In genomic region chr16:8866884-8867482, GRCh38 we compare ENCODE assay signal across 8 cellular contexts. TPM values are rescaled to one million over a fixed set of nuclear protein-coding genes. Genes with fewer than 3 reads are reported as not detected.
DNase-seq lines count a peak whose midpoint lies in the region; ATAC-seq and TF ChIP-seq lines count a peak whose summit lies in the region.

No MANE protein-coding gene starts in this region.

- H3K27me3 ChIP-seq in SU-DHL-6 (ENCODE audit: low read length) (no peaks in the 10 kb centered on the region), gastrocnemius medialis (peaks cover 32 to 37% (median 34%) of the 10 kb centered on the region in 3 donors)

- no peak overlapping the region for H2AFZ ChIP-seq in SU-DHL-6 (ENCODE audit: low read depth, low read length, severe bottlenecking)

- peaks cover 9% of the 10 kb centered on the region; the same call in 1 of the 2 replicates for H3F3A ChIP-seq in SU-DHL-6 (ENCODE audit: insufficient read depth)

- H3K36me3 ChIP-seq in SU-DHL-6 (ENCODE audit: low read length) (no peaks in the 10 kb centered on the region), gastrocnemius medialis (no peaks in the 10 kb centered on the region)

- H3K4me2 ChIP-seq in SU-DHL-6 (ENCODE audit: low read depth, low read length, poor library complexity, severe bottlenecking) = peak overlapping the region; percentile 78

- peaks cover 33 to 39% of the 10 kb centered on the region in 2 donors for H3K4me1 ChIP-seq in gastrocnemius medialis

- H3K9ac ChIP-seq in SU-DHL-6 (ENCODE audit: low read length) = peak overlapping the region; percentile 90

- peaks cover 61% of the 10 kb centered on the region for H3K79me2 ChIP-seq in SU-DHL-6 (ENCODE audit: insufficient read depth, low read length)

- peak overlapping the region; percentile 57 for H3K4me3 ChIP-seq in GM12875 (ENCODE audit: low read depth, low read length)
- H3K4me3 ChIP-seq in SU-DHL-6 (ENCODE audit: insufficient read depth, low read length, poor library complexity, severe bottlenecking) = peak overlapping the region; percentile 82
- H3K4me3 ChIP-seq in fibroblast of the aortic adventitia (ENCODE audit: low read depth, low read length) = peak overlapping the region; percentile 72
- peak overlapping the region; percentile 68 to 94 (median 78) for H3K4me3 ChIP-seq in gastrocnemius medialis

- H3K9me3 ChIP-seq in SU-DHL-6 (ENCODE audit: insufficient read depth, low read length) (no peaks in the 10 kb centered on the region), gastrocnemius medialis (no peaks in the 10 kb centered on the region)

- ATAC-seq in gastrocnemius medialis = no peak
- no peak for ATAC-seq in HG03342 (IDR thresholded peaks at IDR 0.05; ENCODE audit: unreplicated experiment)
- no peak for ATAC-seq in omental fat pad (ENCODE audit: low FRiP score)
- ATAC-seq in HG03097 (IDR thresholded peaks at IDR 0.05; ENCODE audit: low FRiP score, unreplicated experiment) = no peak

- no peak for TF ChIP-seq POLR2A in gastrocnemius medialis (IDR thresholded peaks at IDR 0.05)

- in situ Hi-C loops in gastrocnemius medialis (cut with MboI; ENCODE audit: low sequenced_read_pairs in 4 of 4) = no loop called here

- peak overlapping the region; percentile 84 for H3K27ac ChIP-seq in SU-DHL-6 (ENCODE audit: low read depth, low read length)
- H3K27ac ChIP-seq in gastrocnemius medialis = peak overlapping the region; percentile 69 to 80 (median 76)

- H3K9me2 ChIP-seq in SU-DHL-6 (replicated peaks; ENCODE audit: insufficient read depth, low read length) = no peaks in the 10 kb centered on the region

- H4K20me1 ChIP-seq in SU-DHL-6 (ENCODE audit: low read depth, low read length) = peaks cover 8% of the 10 kb centered on the region; the same call in 1 of the 2 replicates

- no peak for DNase-seq in fibroblast of the aortic adventitia (ENCODE audit: low read depth)
- DNase-seq in gastrocnemius medialis = no peak
- no peak for DNase-seq in omental fat pad (ENCODE audit: low spot score)
- DNase-seq in GDM1 (lab: John Stamatoyannopoulos, UW) = no peak

- TF ChIP-seq CTCF in GM12875 (IDR thresholded peaks at IDR 0.05; ENCODE audit: borderline replicate concordance, insufficient read depth, low read depth, low read length) (no peak), SU-DHL-6 (IDR thresholded peaks at IDR 0.05; ENCODE audit: insufficient read depth, low read length, poor library complexity, severe bottlenecking) (no peak), fibroblast of the aortic adventitia (IDR thresholded peaks at IDR 0.05; ENCODE audit: insufficient read depth, low read length) (no peak), gastrocnemius medialis (IDR thresholded peaks at IDR 0.05 in 4 of 5, conservative IDR thresholded peaks at IDR 0.05 in 1 of 5) (no peak), omental fat pad (IDR thresholded peaks at IDR 0.05) (no peak)

- intact Hi-C loops in gastrocnemius medialis (cut with DNase I; ENCODE audit: low total_unique reads) = no loop called here

RNA-seq across cellular contexts. Expression of gene CARHSP1, which starts 1.8 kb away (rescaled TPM):
- total RNA-seq in fibroblast of the aortic adventitia (ENCODE audit: low replicate concordance) = 66.5 and 68.3 TPM in 2 replicates
- 10 to 100 TPM; 12.4 to 22.3 (median 18.4) TPM for total RNA-seq in gastrocnemius medialis
- 100 to 1,000 TPM in 3 of 4 donors, 10 to 100 TPM in 1; 89.3 to 135 (median 124) TPM for total RNA-seq in omental fat pad

RNA-seq across cellular contexts. Expression of gene LITAFD, which starts 15.2 kb away (rescaled TPM):
- not detected in 2 replicates for total RNA-seq in fibroblast of the aortic adventitia (ENCODE audit: low replicate concordance)
- total RNA-seq in gastrocnemius medialis = not detected
- not detected for total RNA-seq in omental fat pad
